ENCODE assay signal across 10 cellular contexts in genomic region chr2:239273280-239274234, GRCh38.
DNase-seq lines count a peak whose midpoint lies in the region; ATAC-seq and TF ChIP-seq lines count a peak whose summit lies in the region.
"Had no signal": no experiment of that assay in that cellular context is flagged by ENCODE, and none has a peak within 500 bp of the region (broad histone marks: within the 10 kb centered on the region; RNA-seq: fewer than 3 reads in every experiment).

No MANE protein-coding gene starts in this region.

- peak overlapping the region; percentile 92 for H3K4me3 Mint-ChIP-seq in T-helper 17 cell
- H3K4me3 Mint-ChIP-seq in immature natural killer cell = peak overlapping the region; percentile 11 to 87 (median 56)

- DNase-seq in activated CD4-positive, alpha-beta T cell treated with anti-CD3 and anti-CD28 coated beads for 48 hours = peak; percentile 2
- no peak for DNase-seq in activated CD4-positive, alpha-beta T cell treated with anti-CD3 and anti-CD28 coated beads, Interleukin-2, amount 50 U/mL, for 4 hours
- DNase-seq in T-helper 17 cell (no peak), immature natural killer cell (no peak), suprapubic skin (ENCODE audit: low spot score in 2 of 2) (peak; percentile 60 to 77), activated gamma-delta T cell treated with Interleukin-2 at 50 U/mL for 16 hours (no peak), GOT3 (lab: John Stamatoyannopoulos, UW) (no peak), Kasumi-1 (lab: John Stamatoyannopoulos, UW) (no peak)
- DNase-seq: activated effector memory CD4-positive, alpha-beta T cell treated with anti-CD3 and anti-CD28 coated beads, Interleukin-2, amount 50 U/mL, for 16 hours; NCI-H1694 treated with DMSO at 0.1 percent for 48 hours had no signal

- peak overlapping the region; percentile 96 for H3K27ac Mint-ChIP-seq in T-helper 17 cell
- H3K27ac Mint-ChIP-seq in immature natural killer cell = peak overlapping the region; percentile 94 to 100 (median 96)

- peaks cover 44% of the 10 kb centered on the region for H3K4me1 ChIP-seq in suprapubic skin

- 87% methylated on average over 19 of the region's 23 CpGs for WGBS in suprapubic skin

- peaks cover 46% of the 10 kb centered on the region for H3K4me1 Mint-ChIP-seq in T-helper 17 cell
- peaks cover 22 to 83% of the 10 kb centered on the region in 2 donors for H3K4me1 Mint-ChIP-seq in immature natural killer cell

- peaks cover 2% of the 10 kb centered on the region for H3K36me3 Mint-ChIP-seq in T-helper 17 cell (ENCODE audit: low read depth)
- H3K36me3 Mint-ChIP-seq in immature natural killer cell = peaks cover 0 to 10% (median 0%) of the 10 kb centered on the region in 3 donors

- no peaks in the 10 kb centered on the region for H3K9me3 Mint-ChIP-seq in immature natural killer cell

- no peaks in the 10 kb centered on the region for H3K27me3 ChIP-seq in suprapubic skin

- TF ChIP-seq EP300 in suprapubic skin (IDR thresholded peaks at IDR 0.05) = no peak

- no peak for TF ChIP-seq CTCF in suprapubic skin (IDR thresholded peaks at IDR 0.05)

- no peak for TF ChIP-seq POLR2A in suprapubic skin (IDR thresholded peaks at IDR 0.05)

- H3K27me3 Mint-ChIP-seq in T-helper 17 cell = no peaks in the 10 kb centered on the region
- peaks cover 8 to 15% (median 14%) of the 10 kb centered on the region in 3 donors for H3K27me3 Mint-ChIP-seq in immature natural killer cell (ENCODE audit: low read depth in 3 of 3)

- no peak for ATAC-seq in T-helper 17 cell

- H3K9me3 ChIP-seq in T-helper 17 cell (ENCODE audit: control insufficient read depth, low read length, poor library complexity, severe bottlenecking) = no peaks in the 10 kb centered on the region
- no peaks in the 10 kb centered on the region for H3K9me3 ChIP-seq in suprapubic skin

- H3K27ac ChIP-seq in suprapubic skin = peak overlapping the region; percentile 92

- no peak overlapping the region for H3K4me3 ChIP-seq in suprapubic skin

- no peaks in the 10 kb centered on the region for H3K36me3 ChIP-seq in suprapubic skin

Comparison
In these comparisons a context has a peak if more than half of its experiments do, and no peak if none do; other contexts are left out.
1. DNase-seq: peak in activated CD4-positive, alpha-beta T cell treated with anti-CD3 and anti-CD28 coated beads for 48 hours (single experiment) and suprapubic skin (2 of 2); none in activated CD4-positive, alpha-beta T cell treated with anti-CD3 and anti-CD28 coated beads, Interleukin-2, amount 50 U/mL, for 4 hours (0 of 2), T-helper 17 cell (0 of 3), immature natural killer cell (0 of 3), activated gamma-delta T cell treated with Interleukin-2 at 50 U/mL for 16 hours (single experiment), GOT3 (single experiment) and Kasumi-1 (0 of 2).